In genomic region chr2:119536707-119537106, GRCh38 we compare ENCODE assay signal across 29 cellular contexts. TPM values are rescaled to one million over a fixed set of nuclear protein-coding genes. Genes with fewer than 3 reads are reported as not detected.
"Had no signal": no experiment of that assay in that cellular context is flagged by ENCODE, and none has a peak within 500 bp of the region (broad histone marks: within the 10 kb centered on the region; RNA-seq: fewer than 3 reads in every experiment).

No MANE protein-coding gene starts in this region.

- H3K4me1 ChIP-seq: breast epithelium, SJSA1 had no signal

- H3K36me3 ChIP-seq: breast epithelium, SJSA1 had no signal

- H3K4me3 ChIP-seq: breast epithelium, K562, SJSA1 had no signal

- ATAC-seq: activated CD8-positive, alpha-beta T cell treated with anti-CD3 and anti-CD28 coated beads for 36 hours; activated T-cell treated with anti-CD3 and anti-CD28 coated beads, Interleukin-2, amount 50 U/mL, for 72 hours; activated T-helper 17 cell treated with anti-CD3 and anti-CD28 coated beads, Interleukin-2, amount 50 U/mL, for 72 hours; K562; Panc1 had no signal

- H3K27ac ChIP-seq: breast epithelium, SJSA1 had no signal

- H3K4me2 ChIP-seq: SK-N-SH had no signal

- DNase-seq: activated CD4-positive, alpha-beta T cell treated with anti-CD3 and anti-CD28 coated beads, Interleukin-2, amount 10 ng/mL, durations not matched to agents 24 days and 14 days; activated CD4-positive, alpha-beta T cell treated with anti-CD3 and anti-CD28 coated beads, Interleukin-2, amount 50 U/mL, for 4 hours; activated CD8-positive, alpha-beta T cell treated with anti-CD3 and anti-CD28 coated beads for 36 hours; activated effector memory CD4-positive, alpha-beta T cell treated with anti-CD3 and anti-CD28 coated beads, Interleukin-2, amount 50 U/mL, for 16 hours; activated naive CD4-positive, alpha-beta T cell; activated naive CD4-positive, alpha-beta T cell treated with anti-CD3 and anti-CD28 coated beads, Interleukin-2, amount 50 U/mL, for 16 hours; activated naive CD8-positive, alpha-beta T cell treated with anti-CD3 and anti-CD28 coated beads for 36 hours; activated T-cell treated with anti-CD3 and anti-CD28 coated beads, Interleukin-2, amount 50 U/mL, for 1 hour; activated T-cell treated with anti-CD3 and anti-CD28 coated beads, Interleukin-2, amount 50 U/mL, for 72 hours; amniotic stem cell; aorta; cerebellar nuclear complex; Karpas-422; NCI-H1048; NCI-H1105 treated with DMSO at 0.1 percent for 48 hours; NCI-H1436; NCI-H1694; NCI-H1930; NCI-H2081 treated with DMSO at 0.1 percent for 48 hours; NCI-H226; NCI-H446 treated with DMSO at 0.1 percent for 48 hours; NCI-H524; SHP77 treated with DMSO at 0.1 percent for 48 hours; SK-N-SH had no signal

- H3K9ac ChIP-seq: SK-N-SH had no signal

RNA-seq across cellular contexts. Expression of gene SCTR, which starts 12.4 kb away (rescaled TPM):
- polyA plus RNA-seq: K562, SK-N-SH had no signal
